8 cellular contexts compared by ENCODE assay signal in genomic region chr9:92115977-92116285, GRCh38. TPM values are rescaled to one million over a fixed set of nuclear protein-coding genes. Genes with fewer than 3 reads are reported as not detected.
DNase-seq lines count a peak whose midpoint lies in the region; ATAC-seq and TF ChIP-seq lines count a peak whose summit lies in the region.

No MANE protein-coding gene starts in this region.

- H3K27me3 ChIP-seq in left lung (no peaks in the 10 kb centered on the region), tibial artery (no peaks in the 10 kb centered on the region)

- H3K9me3 ChIP-seq in left lung (no peaks in the 10 kb centered on the region), tibial artery (no peaks in the 10 kb centered on the region)

- peaks cover 3 to 14% of the 10 kb centered on the region in 2 donors for H3K36me3 ChIP-seq in left lung
- H3K36me3 ChIP-seq in tibial artery = peaks cover 8 to 10% (median 10%) of the 10 kb centered on the region in 3 donors

- H3K36me3 Mint-ChIP-seq in activated T-cell treated with anti-CD3 and anti-CD28 coated beads, Interleukin-2, amount 50 U/mL, for 72 hours (ENCODE audit: insufficient read depth in 2 of 2) = peaks cover 2 to 5% of the 10 kb centered on the region in 2 donors
- peaks cover 22% of the 10 kb centered on the region for H3K36me3 Mint-ChIP-seq in activated T-helper 2 cell treated with anti-CD3 and anti-CD28 coated beads, Interferon-gamma antibody, Interleukin-2, Interleukin-4, amounts not matched to agents 10 μg/mL and 5 μg/mL and 100 μg/mL, durations not matched to agents 14 hours and 24 hours and 36 hours (ENCODE audit: low read depth)

- peak overlapping the region; percentile 73 to 80 for H3K4me3 ChIP-seq in left lung
- peak overlapping the region; percentile 82 to 90 for H3K4me3 ChIP-seq in tibial artery

- peak overlapping the region; percentile 98 for H3K27ac Mint-ChIP-seq in activated T-cell treated with anti-CD3 and anti-CD28 coated beads, Interleukin-2, amount 50 U/mL, for 72 hours
- H3K27ac Mint-ChIP-seq in activated T-helper 2 cell treated with anti-CD3 and anti-CD28 coated beads, Interferon-gamma antibody, Interleukin-2, Interleukin-4, amounts not matched to agents 10 μg/mL and 5 μg/mL and 100 μg/mL, durations not matched to agents 14 hours and 24 hours and 36 hours = peak overlapping the region; percentile 96

- DNase-seq in activated T-cell treated with anti-CD3 and anti-CD28 coated beads, Interleukin-2, amount 50 U/mL, for 72 hours = no peak
- DNase-seq in activated T-cell treated with anti-CD3 and anti-CD28 coated beads for 4 hours (no peak), left lung (no peak), tibial artery (no peak), activated gamma-delta T cell treated with Interleukin-2 at 50 U/mL for 16 hours (no peak), medulla oblongata (ENCODE audit: extremely low spot score) (no peak)
- no peak for DNase-seq in activated T-helper 2 cell treated with anti-CD3 and anti-CD28 coated beads, Interferon-gamma antibody, Interleukin-2, Interleukin-4, amounts not matched to agents 10 μg/mL and 5 μg/mL and 100 μg/mL, durations not matched to agents 14 hours and 24 hours and 36 hours (ENCODE audit: low spot score)

- no peaks in the 10 kb centered on the region for H3K27me3 Mint-ChIP-seq in activated T-cell treated with anti-CD3 and anti-CD28 coated beads, Interleukin-2, amount 50 U/mL, for 72 hours (ENCODE audit: low read depth)
- no peaks in the 10 kb centered on the region for H3K27me3 Mint-ChIP-seq in activated T-helper 2 cell treated with anti-CD3 and anti-CD28 coated beads, Interferon-gamma antibody, Interleukin-2, Interleukin-4, amounts not matched to agents 10 μg/mL and 5 μg/mL and 100 μg/mL, durations not matched to agents 14 hours and 24 hours and 36 hours (ENCODE audit: low read depth)

- H3K4me1 Mint-ChIP-seq in activated T-cell treated with anti-CD3 and anti-CD28 coated beads, Interleukin-2, amount 50 U/mL, for 72 hours (ENCODE audit: low read depth) = peaks cover 33% of the 10 kb centered on the region
- peaks cover 23% of the 10 kb centered on the region for H3K4me1 Mint-ChIP-seq in activated T-helper 2 cell treated with anti-CD3 and anti-CD28 coated beads, Interferon-gamma antibody, Interleukin-2, Interleukin-4, amounts not matched to agents 10 μg/mL and 5 μg/mL and 100 μg/mL, durations not matched to agents 14 hours and 24 hours and 36 hours (ENCODE audit: low read depth)

- intact Hi-C loops in activated T-helper 2 cell treated with anti-CD3 and anti-CD28 coated beads, Interferon-gamma antibody, Interleukin-2, Interleukin-4, amounts not matched to agents 10 μg/mL and 5 μg/mL and 100 μg/mL, durations not matched to agents 14 hours and 24 hours and 36 hours (cut with micrococcal nuclease) = loop anchor here (1.0 to 2.0 kb wide), 3 partner anchors 177 to 649 kb away; partner anchors contain the start of genes BICD2, IARS1 and IPPK
- intact Hi-C loops in left lung (cut with DNase I) (no loop called here), tibial artery (cut with DNase I; ENCODE audit: low total_unique reads) (loop anchor here (10.0 kb wide), 2 partner anchors 649 to 979 kb away; partner anchors contain the start of genes BICD2 and CARD19)

- H3K27ac ChIP-seq in left lung (peak overlapping the region; percentile 86 to 92), tibial artery (peak overlapping the region; percentile 84 to 87)

- H3K9me3 Mint-ChIP-seq in activated T-cell treated with anti-CD3 and anti-CD28 coated beads, Interleukin-2, amount 50 U/mL, for 72 hours = no peaks in the 10 kb centered on the region
- no peaks in the 10 kb centered on the region for H3K9me3 Mint-ChIP-seq in activated T-helper 2 cell treated with anti-CD3 and anti-CD28 coated beads, Interferon-gamma antibody, Interleukin-2, Interleukin-4, amounts not matched to agents 10 μg/mL and 5 μg/mL and 100 μg/mL, durations not matched to agents 14 hours and 24 hours and 36 hours

- TF ChIP-seq CTCF in left lung (IDR thresholded peaks at IDR 0.05) (no peak), tibial artery (IDR thresholded peaks at IDR 0.05) (no peak)

- H3K4me1 ChIP-seq in left lung (peaks cover 15 to 42% of the 10 kb centered on the region in 2 donors), tibial artery (peaks cover 0 to 17% (median 14%) of the 10 kb centered on the region in 4 donors)

- peak overlapping the region; percentile 95 to 96 for H3K4me3 Mint-ChIP-seq in activated T-cell treated with anti-CD3 and anti-CD28 coated beads, Interleukin-2, amount 50 U/mL, for 72 hours
- peak overlapping the region; percentile 96 for H3K4me3 Mint-ChIP-seq in activated T-helper 2 cell treated with anti-CD3 and anti-CD28 coated beads, Interferon-gamma antibody, Interleukin-2, Interleukin-4, amounts not matched to agents 10 μg/mL and 5 μg/mL and 100 μg/mL, durations not matched to agents 14 hours and 24 hours and 36 hours (ENCODE audit: low read depth)

- ATAC-seq in activated T-cell treated with anti-CD3 and anti-CD28 coated beads, Interleukin-2, amount 50 U/mL, for 72 hours (replicated peaks in 1 of 2) = no peak
- peak; percentile 1 for ATAC-seq in left lung
- no peak for ATAC-seq in GM18519 (IDR thresholded peaks at IDR 0.05; ENCODE audit: low FRiP score, unreplicated experiment)

RNA-seq across cellular contexts. Expression of gene SPTLC1, which starts 0.7 kb away (rescaled TPM):
- 10 to 100 TPM; 54.4 to 55.5 TPM for total RNA-seq in activated T-cell treated with anti-CD3 and anti-CD28 coated beads, Interleukin-2, amount 50 U/mL, for 72 hours
- 63.2 and 64.0 TPM in 2 replicates for total RNA-seq in activated T-helper 2 cell treated with anti-CD3 and anti-CD28 coated beads, Interferon-gamma antibody, Interleukin-2, Interleukin-4, amounts not matched to agents 10 μg/mL and 5 μg/mL and 100 μg/mL, durations not matched to agents 14 hours and 24 hours and 36 hours
- total RNA-seq in left lung = 10 to 100 TPM; 68.0 to 73.8 TPM

Comparison
In these comparisons a context has a peak if more than half of its experiments do, and no peak if none do; other contexts are left out.
1. intact Hi-C loops: an anchor here in activated T-helper 2 cell treated with anti-CD3 and anti-CD28 coated beads, Interferon-gamma antibody, Interleukin-2, Interleukin-4, amounts not matched to agents 10 μg/mL and 5 μg/mL and 100 μg/mL, durations not matched to agents 14 hours and 24 hours and 36 hours (1.0 to 2.0 kb wide) and tibial artery (10.0 kb wide); none called in left lung.